Comparison of ENCODE assay signal across 8 cellular contexts in genomic region chr9:133506653-133507038, GRCh38. TPM values are rescaled to one million over a fixed set of nuclear protein-coding genes. Genes with fewer than 3 reads are reported as not detected.
A peak's percentile ranks its signal among the peaks of the same experiment; 100 is the strongest.
DNase-seq lines count a peak whose midpoint lies in the region; ATAC-seq, FAIRE-seq and TF ChIP-seq lines count a peak whose summit lies in the region.

No MANE protein-coding gene starts in this region.

- intact Hi-C loops in spleen (cut with DNase I; ENCODE audit: low total_unique reads), result no loop called here

- H3K36me3 ChIP-seq in cardiac muscle cell (no peaks in the 10 kb centered on the region), spleen (no peaks in the 10 kb centered on the region)

- TF ChIP-seq POLR2A in spleen (IDR thresholded peaks at IDR 0.05) (no peak), GM12891 (IDR thresholded peaks at IDR 0.05; ENCODE audit: low read depth, low read length) (no peak)

- no peak overlapping the region for H3K4me3 ChIP-seq in cardiac muscle cell
- H3K4me3 ChIP-seq in spleen, result no peak overlapping the region

- TF ChIP-seq CTCF in cardiac muscle cell (IDR thresholded peaks at IDR 0.05; ENCODE audit: low read depth, low read length) (peak; percentile 33), spleen (IDR thresholded peaks at IDR 0.05 in 8 of 11, conservative IDR thresholded peaks at IDR 0.05 in 3 of 11) (no peak)

- DNase-seq in HCEC 1CT, result peak; percentile 58
- DNase-seq in SHP77 treated with DMSO at 0.1 percent for 48 hours (lab: John Stamatoyannopoulos, UW), result peak; percentile 57
- peak in 1 of 2 donors; percentile 92 for DNase-seq in cardiac muscle cell (ENCODE audit: low read depth in 1 of 2, low spot score in 1 of 2)
- DNase-seq in spleen, result no peak
- no peak for DNase-seq in GM12891 (ENCODE audit: insufficient read length, low spot score)
- DNase-seq in pons (ENCODE audit: low spot score), result no peak
- DNase-seq in NCI-H82 (lab: John Stamatoyannopoulos, UW), result no peak

- H3K4me1 ChIP-seq in cardiac muscle cell (ENCODE audit: low read depth) (peaks cover 8% of the 10 kb centered on the region), spleen (peaks cover 8 to 42% (median 28%) of the 10 kb centered on the region in 6 donors)

- no peak for ATAC-seq in HG03025 (IDR thresholded peaks at IDR 0.05; ENCODE audit: low FRiP score, unreplicated experiment)

- no peaks in the 10 kb centered on the region for H3K27me3 ChIP-seq in cardiac muscle cell
- H3K27me3 ChIP-seq in spleen (replicated peaks in 1 of 7), result peaks cover 0 to 38% (median 0%) of the 10 kb centered on the region in 7 donors

- FAIRE-seq in GM12891 (lab: Jason Lieb, UNC), result no peak

- WGBS in spleen, 5 donors, result 38 to 75% (median 65%) methylated on average over 10 to 18 of the region's 18 CpGs

- H3K27ac ChIP-seq in cardiac muscle cell, result no peak overlapping the region
- peak overlapping the region in 6 of 8 donors; percentile 4 to 73 (median 60) for H3K27ac ChIP-seq in spleen

- H3K9me3 ChIP-seq in cardiac muscle cell (ENCODE audit: low read depth) (no peaks in the 10 kb centered on the region), spleen (peaks cover 3 to 19% (median 15%) of the 10 kb centered on the region in 8 donors)

TF ChIP-seq in GM12891, 5 proteins besides CTCF, POLR2A, EP300 and RAD21:
- TF ChIP-seq TAF1 (IDR thresholded peaks at IDR 0.05; ENCODE audit: low read depth, low read length) (no peak), SPI1 (IDR thresholded peaks at IDR 0.05; ENCODE audit: low read depth, low read length) (no peak)
TF ChIP-seq in GM12891: peak in this region for 0.

RNA-seq across cellular contexts. Expression of gene MYMK, which starts 18.1 kb away (rescaled TPM):
- total RNA-seq in cardiac muscle cell (not detected in 2 replicates), spleen (not detected)
- polyA plus RNA-seq in cardiac muscle cell (not detected in 2 replicates), spleen (not detected)
- not detected for polyA plus RNA-seq in GM12891 (2012; ENCODE audit: low read depth, missing spikeins)

RNA-seq across cellular contexts. Expression of gene SLC2A6, which starts 27.7 kb away (rescaled TPM):
- total RNA-seq in cardiac muscle cell (2.4 and 8.6 TPM in 2 replicates), spleen (10 to 100 TPM; 15.4 to 28.7 (median 20.9) TPM)
- polyA plus RNA-seq in cardiac muscle cell (3.9 and 8.6 TPM in 2 replicates), spleen (10 to 100 TPM; 15.4 to 35.0 (median 32.8) TPM)
- polyA plus RNA-seq in GM12891 (2012; ENCODE audit: low read depth, missing spikeins), result 11.0 TPM

RNA-seq across cellular contexts. Expression of gene ADAMTSL2, which starts 27.9 kb away (rescaled TPM):
- total RNA-seq in cardiac muscle cell (27.2 and 38.3 TPM in 2 replicates), spleen (10 to 100 TPM in 1 of 7 donors, 1 to 10 TPM in 6; 1.6 to 10.1 (median 4.1) TPM)
- polyA plus RNA-seq in cardiac muscle cell (13.6 and 18.4 TPM in 2 replicates), spleen (10 to 100 TPM in 1 of 3 donors, 1 to 10 TPM in 2; 3.0 to 11.7 (median 4.5) TPM)
- 0.05 TPM for polyA plus RNA-seq in GM12891 (2012; ENCODE audit: low read depth, missing spikeins)

RNA-seq across cellular contexts. Expression of gene CACFD1, which starts 46.9 kb away (rescaled TPM):
- total RNA-seq in cardiac muscle cell, result 61.7 and 73.8 TPM in 2 replicates
- 56.6 and 64.0 TPM in 2 replicates for polyA plus RNA-seq in cardiac muscle cell
- total RNA-seq in spleen, result 10 to 100 TPM in 5 of 7 donors, 1 to 10 TPM in 2; 10.0 to 14.2 (median 12.6) TPM
- 10 to 100 TPM in 1 of 3 donors, 1 to 10 TPM in 2; 4.7 to 12.7 (median 6.6) TPM for polyA plus RNA-seq in spleen
- 1.3 TPM for polyA plus RNA-seq in GM12891 (2012; ENCODE audit: low read depth, missing spikeins)

Comparison
In these comparisons a context has a peak if more than half of its experiments do, and no peak if none do; other contexts are left out.
1. DNase-seq: peak in HCEC 1CT (single experiment) and SHP77 treated with DMSO at 0.1 percent for 48 hours (single experiment); none in spleen (single experiment), GM12891 (single experiment), pons (single experiment) and NCI-H82 (single experiment).